Comparison of ENCODE assay signal across 1 cellular context in the genomic region with DNA sequence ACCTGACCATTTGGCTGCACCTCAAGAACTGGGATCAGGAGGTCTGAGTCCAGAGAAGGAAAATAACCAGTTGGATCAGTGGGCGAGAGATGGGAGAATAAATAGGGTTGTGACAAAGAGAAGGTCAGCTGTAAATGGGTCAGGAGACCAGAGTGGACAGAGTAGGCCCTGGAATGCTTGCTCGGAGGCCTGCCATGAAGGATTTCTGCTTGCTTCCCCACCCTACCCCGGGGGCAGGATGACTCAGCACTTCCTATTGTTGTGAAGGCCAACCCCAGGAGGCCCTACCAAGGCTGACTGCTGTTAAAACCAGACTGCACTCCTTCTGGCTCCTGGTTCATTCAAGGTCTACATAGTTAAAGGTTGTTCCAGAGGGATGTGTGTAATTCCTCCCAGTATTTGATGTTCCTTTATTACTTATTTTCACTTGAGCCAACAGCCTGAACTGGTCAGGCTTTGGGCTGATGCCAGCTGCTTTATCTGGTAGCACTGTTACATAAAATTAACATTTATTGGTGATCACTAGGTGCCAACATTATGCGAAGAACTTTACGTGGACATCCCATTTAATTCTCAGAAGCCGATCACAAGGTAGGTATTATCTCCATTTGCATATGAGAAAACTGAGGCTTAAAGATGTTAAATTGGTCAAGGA.
TF ChIP-seq lines count a peak whose summit lies in the region.

No MANE protein-coding gene starts in this region.

TF ChIP-seq in HepG2, 621 proteins besides CTCF, POLR2A, EP300 and RAD21 (continued from another document and continues in another):
- TF ChIP-seq, protein P1, sequence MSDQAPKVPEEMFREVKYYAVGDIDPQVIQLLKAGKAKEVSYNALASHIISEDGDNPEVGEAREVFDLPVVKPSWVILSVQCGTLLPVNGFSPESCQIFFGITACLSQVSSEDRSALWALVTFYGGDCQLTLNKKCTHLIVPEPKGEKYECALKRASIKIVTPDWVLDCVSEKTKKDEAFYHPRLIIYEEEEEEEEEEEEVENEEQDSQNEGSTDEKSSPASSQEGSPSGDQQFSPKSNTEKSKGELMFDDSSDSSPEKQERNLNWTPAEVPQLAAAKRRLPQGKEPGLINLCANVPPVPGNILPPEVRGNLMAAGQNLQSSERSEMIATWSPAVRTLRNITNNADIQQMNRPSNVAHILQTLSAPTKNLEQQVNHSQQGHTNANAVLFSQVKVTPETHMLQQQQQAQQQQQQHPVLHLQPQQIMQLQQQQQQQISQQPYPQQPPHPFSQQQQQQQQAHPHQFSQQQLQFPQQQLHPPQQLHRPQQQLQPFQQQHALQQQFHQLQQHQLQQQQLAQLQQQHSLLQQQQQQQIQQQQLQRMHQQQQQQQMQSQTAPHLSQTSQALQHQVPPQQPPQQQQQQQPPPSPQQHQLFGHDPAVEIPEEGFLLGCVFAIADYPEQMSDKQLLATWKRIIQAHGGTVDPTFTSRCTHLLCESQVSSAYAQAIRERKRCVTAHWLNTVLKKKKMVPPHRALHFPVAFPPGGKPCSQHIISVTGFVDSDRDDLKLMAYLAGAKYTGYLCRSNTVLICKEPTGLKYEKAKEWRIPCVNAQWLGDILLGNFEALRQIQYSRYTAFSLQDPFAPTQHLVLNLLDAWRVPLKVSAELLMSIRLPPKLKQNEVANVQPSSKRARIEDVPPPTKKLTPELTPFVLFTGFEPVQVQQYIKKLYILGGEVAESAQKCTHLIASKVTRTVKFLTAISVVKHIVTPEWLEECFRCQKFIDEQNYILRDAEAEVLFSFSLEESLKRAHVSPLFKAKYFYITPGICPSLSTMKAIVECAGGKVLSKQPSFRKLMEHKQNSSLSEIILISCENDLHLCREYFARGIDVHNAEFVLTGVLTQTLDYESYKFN (CRISPR knock-in tag; conservative IDR thresholded peaks at IDR 0.05), result peak; percentile 54; the same call in 1 of the 2 replicates
- TF ChIP-seq GABPB1 (CRISPR knock-in tag; IDR thresholded peaks at IDR 0.05) (peak; percentile 50), IRF2 (CRISPR knock-in tag; IDR thresholded peaks at IDR 0.05) (peak; percentile 54; the same call in 1 of the 2 replicates), KDM6A (CRISPR knock-in tag; IDR thresholded peaks at IDR 0.05; ENCODE audit: low read depth) (no peak), ATAD3A (CRISPR knock-in tag; IDR thresholded peaks at IDR 0.05) (no peak), FLYWCH1 (CRISPR knock-in tag; IDR thresholded peaks at IDR 0.05) (no peak), HMG20A (CRISPR knock-in tag; IDR thresholded peaks at IDR 0.05; ENCODE audit: borderline replicate concordance) (peak; percentile 62; the same call in 1 of the 2 replicates), EHMT2 (IDR thresholded peaks at IDR 0.05; ENCODE audit: borderline replicate concordance, low read depth, low read length) (peak; percentile 53; the same call in 1 of the 2 replicates), ZNF331 (CRISPR knock-in tag; IDR thresholded peaks at IDR 0.05) (peak; percentile 83; the same call in 1 of the 2 replicates), ZFY (CRISPR knock-in tag; IDR thresholded peaks at IDR 0.05) (peak; percentile 78), MAZ (IDR thresholded peaks at IDR 0.05; ENCODE audit: borderline replicate concordance, low read depth, low read length) (peak; percentile 56; the same call in 1 of the 2 replicates), MAZ (CRISPR knock-in tag; IDR thresholded peaks at IDR 0.05; ENCODE audit: low read depth) (no peak), ZNF205 (CRISPR knock-in tag; IDR thresholded peaks at IDR 0.05) (0 out of 2 replicates have a peak, but pooled peaks have one; percentile 31), ZNF160 (CRISPR knock-in tag; IDR thresholded peaks at IDR 0.05) (no peak), SMAD3 (CRISPR knock-in tag; IDR thresholded peaks at IDR 0.05) (0 out of 2 replicates have a peak, but pooled peaks have one; percentile 50), GATAD1 (CRISPR knock-in tag; IDR thresholded peaks at IDR 0.05) (0 out of 2 replicates have a peak, but pooled peaks have one; percentile 45), NFE2 (CRISPR knock-in tag; IDR thresholded peaks at IDR 0.05) (peak; percentile 97), CHD4 (IDR thresholded peaks at IDR 0.05; ENCODE audit: borderline replicate concordance, low read length) (no peak), KAT8 (CRISPR knock-in tag; IDR thresholded peaks at IDR 0.05) (peak; percentile 69; the same call in 1 of the 2 replicates), ZKSCAN8 (CRISPR knock-in tag; IDR thresholded peaks at IDR 0.05; ENCODE audit: borderline replicate concordance) (peak; percentile 21; the same call in 1 of the 2 replicates), ZNF850 (CRISPR knock-in tag; conservative IDR thresholded peaks at IDR 0.05) (no peak), ZEB1 (IDR thresholded peaks at IDR 0.05; ENCODE audit: insufficient replicate concordance, low read depth) (no peak), THAP11 (CRISPR knock-in tag; IDR thresholded peaks at IDR 0.05) (peak; percentile 73; the same call in 1 of the 2 replicates), ISL2 (CRISPR knock-in tag; IDR thresholded peaks at IDR 0.05) (0 out of 2 replicates have a peak, but pooled peaks have one; percentile 23), ZNF3 (CRISPR knock-in tag; IDR thresholded peaks at IDR 0.05) (no peak), MED13 (CRISPR knock-in tag; IDR thresholded peaks at IDR 0.05) (no peak), RXRA (CRISPR knock-in tag; IDR thresholded peaks at IDR 0.05) (peak; percentile 88), RBM22 (optimal IDR thresholded peaks at IDR 0.05; ENCODE audit: low read length) (no peak), FOXA3 (CRISPR knock-in tag; IDR thresholded peaks at IDR 0.05) (peak; percentile 53; the same call in 1 of the 2 replicates), SMAD9 (CRISPR knock-in tag; IDR thresholded peaks at IDR 0.05) (no peak), ZNF598 (CRISPR knock-in tag; IDR thresholded peaks at IDR 0.05; ENCODE audit: borderline replicate concordance) (no peak), ZNF879 (CRISPR knock-in tag; IDR thresholded peaks at IDR 0.05) (no peak), STAG1 (CRISPR knock-in tag; IDR thresholded peaks at IDR 0.05) (0 out of 2 replicates have a peak, but pooled peaks have one; percentile 2), POLR2G (IDR thresholded peaks at IDR 0.05; ENCODE audit: low read depth, low read length) (peak; percentile 30; the same call in 1 of the 2 replicates), ZNF652 (CRISPR knock-in tag; IDR thresholded peaks at IDR 0.05; ENCODE audit: borderline replicate concordance, low read depth) (no peak)
- TF ChIP-seq, protein P2, sequence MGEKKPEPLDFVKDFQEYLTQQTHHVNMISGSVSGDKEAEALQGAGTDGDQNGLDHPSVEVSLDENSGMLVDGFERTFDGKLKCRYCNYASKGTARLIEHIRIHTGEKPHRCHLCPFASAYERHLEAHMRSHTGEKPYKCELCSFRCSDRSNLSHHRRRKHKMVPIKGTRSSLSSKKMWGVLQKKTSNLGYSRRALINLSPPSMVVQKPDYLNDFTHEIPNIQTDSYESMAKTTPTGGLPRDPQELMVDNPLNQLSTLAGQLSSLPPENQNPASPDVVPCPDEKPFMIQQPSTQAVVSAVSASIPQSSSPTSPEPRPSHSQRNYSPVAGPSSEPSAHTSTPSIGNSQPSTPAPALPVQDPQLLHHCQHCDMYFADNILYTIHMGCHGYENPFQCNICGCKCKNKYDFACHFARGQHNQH (CRISPR knock-in tag; IDR thresholded peaks at IDR 0.05), result peak; percentile 91; the same call in 1 of the 2 replicates
- TF ChIP-seq, protein P3, sequence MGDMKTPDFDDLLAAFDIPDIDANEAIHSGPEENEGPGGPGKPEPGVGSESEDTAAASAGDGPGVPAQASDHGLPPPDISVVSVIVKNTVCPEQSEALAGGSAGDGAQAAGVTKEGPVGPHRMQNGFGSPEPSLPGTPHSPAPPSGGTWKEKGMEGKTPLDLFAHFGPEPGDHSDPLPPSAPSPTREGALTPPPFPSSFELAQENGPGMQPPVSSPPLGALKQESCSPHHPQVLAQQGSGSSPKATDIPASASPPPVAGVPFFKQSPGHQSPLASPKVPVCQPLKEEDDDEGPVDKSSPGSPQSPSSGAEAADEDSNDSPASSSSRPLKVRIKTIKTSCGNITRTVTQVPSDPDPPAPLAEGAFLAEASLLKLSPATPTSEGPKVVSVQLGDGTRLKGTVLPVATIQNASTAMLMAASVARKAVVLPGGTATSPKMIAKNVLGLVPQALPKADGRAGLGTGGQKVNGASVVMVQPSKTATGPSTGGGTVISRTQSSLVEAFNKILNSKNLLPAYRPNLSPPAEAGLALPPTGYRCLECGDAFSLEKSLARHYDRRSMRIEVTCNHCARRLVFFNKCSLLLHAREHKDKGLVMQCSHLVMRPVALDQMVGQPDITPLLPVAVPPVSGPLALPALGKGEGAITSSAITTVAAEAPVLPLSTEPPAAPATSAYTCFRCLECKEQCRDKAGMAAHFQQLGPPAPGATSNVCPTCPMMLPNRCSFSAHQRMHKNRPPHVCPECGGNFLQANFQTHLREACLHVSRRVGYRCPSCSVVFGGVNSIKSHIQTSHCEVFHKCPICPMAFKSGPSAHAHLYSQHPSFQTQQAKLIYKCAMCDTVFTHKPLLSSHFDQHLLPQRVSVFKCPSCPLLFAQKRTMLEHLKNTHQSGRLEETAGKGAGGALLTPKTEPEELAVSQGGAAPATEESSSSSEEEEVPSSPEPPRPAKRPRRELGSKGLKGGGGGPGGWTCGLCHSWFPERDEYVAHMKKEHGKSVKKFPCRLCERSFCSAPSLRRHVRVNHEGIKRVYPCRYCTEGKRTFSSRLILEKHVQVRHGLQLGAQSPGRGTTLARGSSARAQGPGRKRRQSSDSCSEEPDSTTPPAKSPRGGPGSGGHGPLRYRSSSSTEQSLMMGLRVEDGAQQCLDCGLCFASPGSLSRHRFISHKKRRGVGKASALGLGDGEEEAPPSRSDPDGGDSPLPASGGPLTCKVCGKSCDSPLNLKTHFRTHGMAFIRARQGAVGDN (CRISPR knock-in tag; IDR thresholded peaks at IDR 0.05), result peak; percentile 23; the same call in 1 of the 2 replicates
- TF ChIP-seq, protein P4, sequence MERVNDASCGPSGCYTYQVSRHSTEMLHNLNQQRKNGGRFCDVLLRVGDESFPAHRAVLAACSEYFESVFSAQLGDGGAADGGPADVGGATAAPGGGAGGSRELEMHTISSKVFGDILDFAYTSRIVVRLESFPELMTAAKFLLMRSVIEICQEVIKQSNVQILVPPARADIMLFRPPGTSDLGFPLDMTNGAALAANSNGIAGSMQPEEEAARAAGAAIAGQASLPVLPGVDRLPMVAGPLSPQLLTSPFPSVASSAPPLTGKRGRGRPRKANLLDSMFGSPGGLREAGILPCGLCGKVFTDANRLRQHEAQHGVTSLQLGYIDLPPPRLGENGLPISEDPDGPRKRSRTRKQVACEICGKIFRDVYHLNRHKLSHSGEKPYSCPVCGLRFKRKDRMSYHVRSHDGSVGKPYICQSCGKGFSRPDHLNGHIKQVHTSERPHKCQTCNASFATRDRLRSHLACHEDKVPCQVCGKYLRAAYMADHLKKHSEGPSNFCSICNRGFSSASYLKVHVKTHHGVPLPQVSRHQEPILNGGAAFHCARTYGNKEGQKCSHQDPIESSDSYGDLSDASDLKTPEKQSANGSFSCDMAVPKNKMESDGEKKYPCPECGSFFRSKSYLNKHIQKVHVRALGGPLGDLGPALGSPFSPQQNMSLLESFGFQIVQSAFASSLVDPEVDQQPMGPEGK (CRISPR knock-in tag; IDR thresholded peaks at IDR 0.05), result peak; percentile 91
- TF ChIP-seq, protein P5, sequence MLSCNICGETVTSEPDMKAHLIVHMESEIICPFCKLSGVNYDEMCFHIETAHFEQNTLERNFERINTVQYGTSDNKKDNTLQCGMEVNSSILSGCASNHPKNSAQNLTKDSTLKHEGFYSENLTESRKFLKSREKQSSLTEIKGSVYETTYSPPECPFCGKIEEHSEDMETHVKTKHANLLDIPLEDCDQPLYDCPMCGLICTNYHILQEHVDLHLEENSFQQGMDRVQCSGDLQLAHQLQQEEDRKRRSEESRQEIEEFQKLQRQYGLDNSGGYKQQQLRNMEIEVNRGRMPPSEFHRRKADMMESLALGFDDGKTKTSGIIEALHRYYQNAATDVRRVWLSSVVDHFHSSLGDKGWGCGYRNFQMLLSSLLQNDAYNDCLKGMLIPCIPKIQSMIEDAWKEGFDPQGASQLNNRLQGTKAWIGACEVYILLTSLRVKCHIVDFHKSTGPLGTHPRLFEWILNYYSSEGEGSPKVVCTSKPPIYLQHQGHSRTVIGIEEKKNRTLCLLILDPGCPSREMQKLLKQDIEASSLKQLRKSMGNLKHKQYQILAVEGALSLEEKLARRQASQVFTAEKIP (CRISPR knock-in tag; IDR thresholded peaks at IDR 0.05; ENCODE audit: borderline replicate concordance), result no peak
- TF ChIP-seq, protein P6, sequence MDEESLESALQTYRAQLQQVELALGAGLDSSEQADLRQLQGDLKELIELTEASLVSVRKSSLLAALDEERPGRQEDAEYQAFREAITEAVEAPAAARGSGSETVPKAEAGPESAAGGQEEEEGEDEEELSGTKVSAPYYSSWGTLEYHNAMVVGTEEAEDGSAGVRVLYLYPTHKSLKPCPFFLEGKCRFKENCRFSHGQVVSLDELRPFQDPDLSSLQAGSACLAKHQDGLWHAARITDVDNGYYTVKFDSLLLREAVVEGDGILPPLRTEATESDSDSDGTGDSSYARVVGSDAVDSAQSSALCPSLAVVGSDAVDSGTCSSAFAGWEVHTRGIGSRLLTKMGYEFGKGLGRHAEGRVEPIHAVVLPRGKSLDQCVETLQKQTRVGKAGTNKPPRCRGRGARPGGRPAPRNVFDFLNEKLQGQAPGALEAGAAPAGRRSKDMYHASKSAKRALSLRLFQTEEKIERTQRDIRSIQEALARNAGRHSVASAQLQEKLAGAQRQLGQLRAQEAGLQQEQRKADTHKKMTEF (CRISPR knock-in tag; IDR thresholded peaks at IDR 0.05), result peak; percentile 70
- TF ChIP-seq, protein P7, sequence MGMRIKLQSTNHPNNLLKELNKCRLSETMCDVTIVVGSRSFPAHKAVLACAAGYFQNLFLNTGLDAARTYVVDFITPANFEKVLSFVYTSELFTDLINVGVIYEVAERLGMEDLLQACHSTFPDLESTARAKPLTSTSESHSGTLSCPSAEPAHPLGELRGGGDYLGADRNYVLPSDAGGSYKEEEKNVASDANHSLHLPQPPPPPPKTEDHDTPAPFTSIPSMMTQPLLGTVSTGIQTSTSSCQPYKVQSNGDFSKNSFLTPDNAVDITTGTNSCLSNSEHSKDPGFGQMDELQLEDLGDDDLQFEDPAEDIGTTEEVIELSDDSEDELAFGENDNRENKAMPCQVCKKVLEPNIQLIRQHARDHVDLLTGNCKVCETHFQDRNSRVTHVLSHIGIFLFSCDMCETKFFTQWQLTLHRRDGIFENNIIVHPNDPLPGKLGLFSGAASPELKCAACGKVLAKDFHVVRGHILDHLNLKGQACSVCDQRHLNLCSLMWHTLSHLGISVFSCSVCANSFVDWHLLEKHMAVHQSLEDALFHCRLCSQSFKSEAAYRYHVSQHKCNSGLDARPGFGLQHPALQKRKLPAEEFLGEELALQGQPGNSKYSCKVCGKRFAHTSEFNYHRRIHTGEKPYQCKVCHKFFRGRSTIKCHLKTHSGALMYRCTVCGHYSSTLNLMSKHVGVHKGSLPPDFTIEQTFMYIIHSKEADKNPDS (CRISPR knock-in tag; IDR thresholded peaks at IDR 0.05), result no peak
- TF ChIP-seq, protein P8, sequence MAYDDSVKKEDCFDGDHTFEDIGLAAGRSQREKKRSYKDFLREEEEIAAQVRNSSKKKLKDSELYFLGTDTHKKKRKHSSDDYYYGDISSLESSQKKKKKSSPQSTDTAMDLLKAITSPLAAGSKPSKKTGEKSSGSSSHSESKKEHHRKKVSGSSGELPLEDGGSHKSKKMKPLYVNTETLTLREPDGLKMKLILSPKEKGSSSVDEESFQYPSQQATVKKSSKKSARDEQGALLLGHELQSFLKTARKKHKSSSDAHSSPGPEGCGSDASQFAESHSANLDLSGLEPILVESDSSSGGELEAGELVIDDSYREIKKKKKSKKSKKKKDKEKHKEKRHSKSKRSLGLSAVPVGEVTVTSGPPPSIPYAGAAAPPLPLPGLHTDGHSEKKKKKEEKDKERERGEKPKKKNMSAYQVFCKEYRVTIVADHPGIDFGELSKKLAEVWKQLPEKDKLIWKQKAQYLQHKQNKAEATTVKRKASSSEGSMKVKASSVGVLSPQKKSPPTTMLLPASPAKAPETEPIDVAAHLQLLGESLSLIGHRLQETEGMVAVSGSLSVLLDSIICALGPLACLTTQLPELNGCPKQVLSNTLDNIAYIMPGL (CRISPR knock-in tag; IDR thresholded peaks at IDR 0.05; ENCODE audit: borderline replicate concordance in 1 of 2, low read depth in 1 of 2), result peak; percentile 21 to 27; a peak in 1 of 4 replicates
